Comparison of ENCODE assay signal across 9 cellular contexts in the genomic region with DNA sequence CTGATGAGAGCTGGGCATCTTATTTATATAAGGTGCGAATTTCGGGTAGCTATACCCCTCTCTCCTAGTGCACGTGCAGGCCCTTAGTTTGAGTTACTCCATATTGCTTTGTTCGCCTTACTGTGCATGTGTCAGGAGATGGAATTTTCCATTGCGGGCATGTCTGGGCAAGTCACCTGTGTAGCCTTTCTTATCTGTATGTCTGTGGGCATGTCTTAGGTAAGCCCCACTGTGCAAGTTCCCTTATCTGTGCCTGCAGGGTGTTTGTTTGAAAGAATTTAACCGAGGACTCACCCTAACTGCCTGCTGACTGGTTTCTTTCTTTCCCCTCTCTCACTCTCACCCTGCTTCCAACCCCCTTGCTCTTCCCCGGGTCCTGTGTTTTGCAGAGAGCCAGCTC.
A peak's percentile ranks its signal among the peaks of the same experiment; 100 is the strongest.
DNase-seq lines count a peak whose midpoint lies in the region.
"Had no signal": no experiment of that assay in that cellular context is flagged by ENCODE, and none has a peak within 500 bp of the region (broad histone marks: within the 10 kb centered on the region; RNA-seq: fewer than 3 reads in every experiment).

No MANE protein-coding gene starts in this region.

- H3K36me3 Mint-ChIP-seq in activated CD4-positive, alpha-beta T cell treated with anti-CD3 and anti-CD28 coated beads, Interleukin-2, amount 10 ng/mL, durations not matched to agents 24 days and 14 days (ENCODE audit: low read depth): no peaks in the 10 kb centered on the region

- H3K27ac ChIP-seq in caudate nucleus (ENCODE audit: low read depth, low read length): peak overlapping the region; percentile 83
- H3K27ac ChIP-seq: vagina had no signal

- H3K36me3 ChIP-seq in HAP-1 (replicated peaks): no peaks in the 10 kb centered on the region
- H3K36me3 ChIP-seq: vagina had no signal

- H3K4me1 Mint-ChIP-seq in activated CD4-positive, alpha-beta T cell treated with anti-CD3 and anti-CD28 coated beads, Interleukin-2, amount 10 ng/mL, durations not matched to agents 24 days and 14 days: peaks cover 10% of the 10 kb centered on the region

- H3K4me3 ChIP-seq in HAP-1: no peak overlapping the region
- H3K4me3 ChIP-seq: vagina had no signal

- intact Hi-C loops in activated CD4-positive, alpha-beta T cell treated with anti-CD3 and anti-CD28 coated beads, Interleukin-2, amount 10 ng/mL, durations not matched to agents 24 days and 14 days (cut with micrococcal nuclease): no loop called here

- no peak overlapping the region for H3K4me3 Mint-ChIP-seq in activated CD4-positive, alpha-beta T cell treated with anti-CD3 and anti-CD28 coated beads, Interleukin-2, amount 10 ng/mL, durations not matched to agents 24 days and 14 days

- H3K4me1 ChIP-seq in HAP-1: no peaks in the 10 kb centered on the region

- no peaks in the 10 kb centered on the region for H3K27me3 ChIP-seq in HAP-1 (ENCODE audit: low read depth)
- H3K27me3 ChIP-seq: vagina had no signal

- H3K27me3 Mint-ChIP-seq in activated CD4-positive, alpha-beta T cell treated with anti-CD3 and anti-CD28 coated beads, Interleukin-2, amount 10 ng/mL, durations not matched to agents 24 days and 14 days: no peaks in the 10 kb centered on the region

- H3K27ac Mint-ChIP-seq in activated CD4-positive, alpha-beta T cell treated with anti-CD3 and anti-CD28 coated beads, Interleukin-2, amount 10 ng/mL, durations not matched to agents 24 days and 14 days: peak overlapping the region; percentile 21

- no peak for DNase-seq in activated CD4-positive, alpha-beta T cell treated with anti-CD3 and anti-CD28 coated beads, Interleukin-2, amount 10 ng/mL, durations not matched to agents 24 days and 14 days
- no peak for DNase-seq in activated CD4-positive, alpha-beta T cell treated with anti-CD3 and anti-CD28 coated beads, Interleukin-2, amount 50 U/mL, for 1 hour
- DNase-seq in NCI-H526 treated with DMSO at 0.1 percent for 48 hours (lab: John Stamatoyannopoulos, UW) (peak; percentile 72), caudate nucleus (lab: John Stamatoyannopoulos, UW) (no peak), non-pigmented ciliary epithelial cell (ENCODE audit: low read depth) (peak; percentile 31), HAP-1 (ENCODE audit: low spot score in 2 of 2) (no peak), NOMO-1 treated with dmso at 0.1 percent for 144 hours (lab: John Stamatoyannopoulos, UW; ENCODE audit: unreplicated experiment) (no peak), dermis blood vessel endothelial cell (no peak)

- no peaks in the 10 kb centered on the region for H3K9me3 Mint-ChIP-seq in activated CD4-positive, alpha-beta T cell treated with anti-CD3 and anti-CD28 coated beads, Interleukin-2, amount 10 ng/mL, durations not matched to agents 24 days and 14 days

- in situ Hi-C loops in HAP-1 (cut with MboI; ENCODE audit: low sequenced_read_pairs): no loop called here

- no peaks in the 10 kb centered on the region for H3K9me3 ChIP-seq in HAP-1
- H3K9me3 ChIP-seq: vagina had no signal

Comparison
In these comparisons a context has a peak if more than half of its experiments do, and no peak if none do; other contexts are left out.
1. DNase-seq: peak in NCI-H526 treated with DMSO at 0.1 percent for 48 hours (single experiment) and non-pigmented ciliary epithelial cell (single experiment); none in activated CD4-positive, alpha-beta T cell treated with anti-CD3 and anti-CD28 coated beads, Interleukin-2, amount 10 ng/mL, durations not matched to agents 24 days and 14 days (single experiment), activated CD4-positive, alpha-beta T cell treated with anti-CD3 and anti-CD28 coated beads, Interleukin-2, amount 50 U/mL, for 1 hour (single experiment), caudate nucleus (0 of 61), HAP-1 (0 of 2), NOMO-1 treated with dmso at 0.1 percent for 144 hours (single experiment) and dermis blood vessel endothelial cell (single experiment).